Comparison of ENCODE assay signal across 12 cellular contexts in genomic region chr1:170663011-170663410, GRCh38. TPM values are rescaled to one million over a fixed set of nuclear protein-coding genes. Genes with fewer than 3 reads are reported as not detected.
A peak's percentile ranks its signal among the peaks of the same experiment; 100 is the strongest.
DNase-seq lines count a peak whose midpoint lies in the region; TF ChIP-seq lines count a peak whose summit lies in the region.
"Had no signal": no experiment of that assay in that cellular context is flagged by ENCODE, and none has a peak within 500 bp of the region (broad histone marks: within the 10 kb centered on the region; RNA-seq: fewer than 3 reads in every experiment).

No MANE protein-coding gene starts in this region.

- H3K27me3 Mint-ChIP-seq in Caco-2 (ENCODE audit: insufficient read depth, unreplicated experiment), result peaks cover 16% of the 10 kb centered on the region

- TF ChIP-seq CTCF in AG09309 (IDR thresholded peaks at IDR 0.05; ENCODE audit: control insufficient read depth, insufficient read depth, low read depth, low read length, missing control alignments) (no peak), PC-9 (conservative IDR thresholded peaks at IDR 0.05) (no peak), fibroblast of villous mesenchyme (IDR thresholded peaks at IDR 0.05; ENCODE audit: insufficient read depth, low read depth, low read length) (no peak), ovary (IDR thresholded peaks at IDR 0.05) (no peak), Caco-2 (IDR thresholded peaks at IDR 0.05; ENCODE audit: insufficient read depth in 1 of 2, low read depth in 1 of 2, low read length in 1 of 2, severe bottlenecking in 1 of 2, unreplicated experiment in 1 of 2) (no peak)

- no peaks in the 10 kb centered on the region for H3K79me2 ChIP-seq in PC-9 (ENCODE audit: low read depth)

- H3K27ac ChIP-seq in PC-9 (no peak overlapping the region), ovary (peak overlapping the region; percentile 85 to 97)
- no peak overlapping the region for H3K27ac ChIP-seq in effector memory CD4-positive, alpha-beta T cell (ENCODE audit: insufficient read depth, low read length, poor library complexity, severe bottlenecking)

- DNase-seq in AG09309 (ENCODE audit: low read depth) (no peak), PC-9 (no peak), fibroblast of villous mesenchyme (ENCODE audit: low read depth) (peak; percentile 46), ovary (peak in 2 of 5 donors; percentile 23 to 27), NCI-H146 (lab: John Stamatoyannopoulos, UW) (no peak), Caco-2 (no peak)
- no peak for DNase-seq in activated CD4-positive, alpha-beta T cell treated with anti-CD3 and anti-CD28 coated beads for 1 hour
- DNase-seq in effector memory CD4-positive, alpha-beta T cell, result no peak
- DNase-seq: activated CD4-positive, alpha-beta T cell treated with anti-CD3 and anti-CD28 coated beads for 36 hours; activated naive CD8-positive, alpha-beta T cell treated with anti-CD3 and anti-CD28 coated beads, Interleukin-2, amount 50 U/mL, for 24 hours; CD4-positive, alpha-beta T cell had no signal

- H3K9me3 ChIP-seq in PC-9 (ENCODE audit: insufficient read depth, low read depth) (no peaks in the 10 kb centered on the region), ovary (no peaks in the 10 kb centered on the region), Caco-2 (no peaks in the 10 kb centered on the region)
- H3K9me3 ChIP-seq in effector memory CD4-positive, alpha-beta T cell (ENCODE audit: control insufficient read depth, low read length), result no peaks in the 10 kb centered on the region

- H3K4me2 ChIP-seq in PC-9, result peak overlapping the region; percentile 59

- BruUV-seq in PC-9 (replicated peaks; lab: Mats Ljungman, UMichigan) (no TSS peak), Caco-2 (replicated peaks; lab: Mats Ljungman, UMichigan) (no TSS peak)

- TF ChIP-seq POLR2A in ovary (IDR thresholded peaks at IDR 0.05), result no peak

- H3K27me3 ChIP-seq in PC-9 (ENCODE audit: insufficient read depth, low read depth) (peaks cover 8% of the 10 kb centered on the region), ovary (no peaks in the 10 kb centered on the region), Caco-2 (replicated peaks; ENCODE audit: control insufficient read depth, insufficient read depth, low read length) (no peaks in the 10 kb centered on the region; the same call in 1 of the 2 replicates)
- peaks cover 36% of the 10 kb centered on the region for H3K27me3 ChIP-seq in effector memory CD4-positive, alpha-beta T cell (replicated peaks; ENCODE audit: control insufficient read depth, insufficient read depth, low read length, poor library complexity, severe bottlenecking)

- H3K4me1 ChIP-seq in PC-9 (replicated peaks; ENCODE audit: insufficient read depth), result no peaks in the 10 kb centered on the region
- peaks cover 2% of the 10 kb centered on the region for H3K4me1 ChIP-seq in ovary (ENCODE audit: insufficient read depth)
- peaks cover 14% of the 10 kb centered on the region for H3K4me1 ChIP-seq in effector memory CD4-positive, alpha-beta T cell (ENCODE audit: control insufficient read depth, insufficient read depth, low read length, poor library complexity, severe bottlenecking)
- no peaks in the 10 kb centered on the region for H3K4me1 ChIP-seq in Caco-2

- CTCF ChIA-PET in PC-9 (lab: Charles Lee), result no interaction called here
- CTCF ChIA-PET in Caco-2 (lab: Charles Lee), result no interaction called here

- POLR2A ChIA-PET in PC-9 (lab: Charles Lee; ENCODE audit: unreplicated experiment) (no interaction called here), Caco-2 (lab: Charles Lee) (no interaction called here)

- H3K4me3 Mint-ChIP-seq in Caco-2 (ENCODE audit: unreplicated experiment), result no peak overlapping the region
- H3K4me3 Mint-ChIP-seq: activated CD4-positive, alpha-beta T cell treated with anti-CD3 and anti-CD28 coated beads for 36 hours; activated naive CD8-positive, alpha-beta T cell treated with anti-CD3 and anti-CD28 coated beads, Interleukin-2, amount 50 U/mL, for 24 hours; CD4-positive, alpha-beta T cell had no signal

- H4K20me1 ChIP-seq in PC-9 (ENCODE audit: insufficient read depth), result no peaks in the 10 kb centered on the region

- TF ChIP-seq EP300 in ovary (IDR thresholded peaks at IDR 0.05), result no peak

- no peaks in the 10 kb centered on the region for H3F3A ChIP-seq in PC-9 (ENCODE audit: insufficient read depth, low read depth)

- no peaks in the 10 kb centered on the region for H3K36me3 ChIP-seq in PC-9 (ENCODE audit: low read depth)
- no peaks in the 10 kb centered on the region for H3K36me3 ChIP-seq in ovary
- no peaks in the 10 kb centered on the region for H3K36me3 ChIP-seq in effector memory CD4-positive, alpha-beta T cell (ENCODE audit: control insufficient read depth, insufficient read depth, low read length)
- H3K36me3 ChIP-seq in Caco-2 (ENCODE audit: control insufficient read depth, insufficient read depth, low read length), result no peaks in the 10 kb centered on the region

- H2AFZ ChIP-seq in PC-9, result peak overlapping the region; percentile 69

- no peaks in the 10 kb centered on the region for H3K9me2 ChIP-seq in PC-9 (ENCODE audit: insufficient read depth)

- H3K9me3 Mint-ChIP-seq in Caco-2 (ENCODE audit: unreplicated experiment), result no peaks in the 10 kb centered on the region
- H3K9me3 Mint-ChIP-seq: activated naive CD8-positive, alpha-beta T cell treated with anti-CD3 and anti-CD28 coated beads, Interleukin-2, amount 50 U/mL, for 24 hours; CD4-positive, alpha-beta T cell had no signal

- H3K4me3 ChIP-seq in AG09309 (ENCODE audit: control insufficient read depth, low read depth, low read length) (peak overlapping the region; percentile 91), PC-9 (peak overlapping the region; percentile 21; the same call in 1 of the 2 replicates), fibroblast of villous mesenchyme (ENCODE audit: low read depth, low read length) (peak overlapping the region; percentile 81), ovary (peak overlapping the region; percentile 78), Caco-2 (ENCODE audit: low read depth, low read length) (no peak overlapping the region)
- H3K4me3 ChIP-seq in effector memory CD4-positive, alpha-beta T cell (ENCODE audit: insufficient read depth, low read depth, low read length, poor library complexity, severe bottlenecking), result no peak overlapping the region

- no peaks in the 10 kb centered on the region for H3K4me1 Mint-ChIP-seq in Caco-2 (ENCODE audit: low read depth, unreplicated experiment)

- peaks cover 6% of the 10 kb centered on the region for H3K36me3 Mint-ChIP-seq in Caco-2 (ENCODE audit: insufficient read depth, unreplicated experiment)

- intact Hi-C loops in PC-9 (cut with micrococcal nuclease; ENCODE audit: unreplicated experiment) (no loop called here), ovary (cut with DNase I) (loop anchor here in 3 of 4 donors (5.0 to 10.0 kb wide), 5 partner anchors 78 to 448 kb away; partner anchors contain the start of gene GORAB (in 1 of the 3)), Caco-2 (cut with micrococcal nuclease; ENCODE audit: unreplicated experiment) (no loop called here)

- WGBS in ovary, 3 donors, result 0 to 2% (median 2%) methylated on average over 3 of the region's 3 CpGs

- no peak overlapping the region for H3K27ac Mint-ChIP-seq in Caco-2 (ENCODE audit: unreplicated experiment)
- H3K27ac Mint-ChIP-seq: activated CD4-positive, alpha-beta T cell treated with anti-CD3 and anti-CD28 coated beads for 36 hours; activated naive CD8-positive, alpha-beta T cell treated with anti-CD3 and anti-CD28 coated beads, Interleukin-2, amount 50 U/mL, for 24 hours; CD4-positive, alpha-beta T cell had no signal

RNA-seq across cellular contexts. Expression of gene PRRX1, which starts 0.9 kb away (rescaled TPM):
- total RNA-seq in PC-9 (2021) (not detected in 2 replicates), fibroblast of villous mesenchyme (174 and 203 TPM in 2 replicates), ovary (10 to 100 TPM; 36.6 to 64.9 (median 60.8) TPM), Caco-2 (2022) (not detected in 2 replicates)
- 10 to 100 TPM; 31.2 to 80.3 TPM for polyA plus RNA-seq in ovary
- total RNA-seq: activated CD4-positive, alpha-beta T cell treated with anti-CD3 and anti-CD28 coated beads for 36 hours; CD4-positive, alpha-beta T cell; HT-29 had no signal

Comparison
In these comparisons a context has a peak if more than half of its experiments do, and no peak if none do; other contexts are left out.
1. H3K4me3 ChIP-seq: peak in AG09309 (single experiment), PC-9 (single experiment), fibroblast of villous mesenchyme (single experiment) and ovary (single experiment); none in effector memory CD4-positive, alpha-beta T cell (single experiment) and Caco-2 (single experiment).
2. H3K27ac ChIP-seq: peak in ovary (2 of 2); none in PC-9 (single experiment) and effector memory CD4-positive, alpha-beta T cell (single experiment).
3. RNA of gene PRRX1, which starts 0.9 kb away (total RNA-seq): 174 to 203 TPM in fibroblast of villous mesenchyme and 36.6 to 64.9 TPM in ovary; not detected in PC-9 and not detected in Caco-2; every median in the first group is over 10 times any median in the second.
4. intact Hi-C loops: an anchor here in ovary (5.0 to 10.0 kb wide); none called in PC-9 and Caco-2.